In the genomic region with DNA sequence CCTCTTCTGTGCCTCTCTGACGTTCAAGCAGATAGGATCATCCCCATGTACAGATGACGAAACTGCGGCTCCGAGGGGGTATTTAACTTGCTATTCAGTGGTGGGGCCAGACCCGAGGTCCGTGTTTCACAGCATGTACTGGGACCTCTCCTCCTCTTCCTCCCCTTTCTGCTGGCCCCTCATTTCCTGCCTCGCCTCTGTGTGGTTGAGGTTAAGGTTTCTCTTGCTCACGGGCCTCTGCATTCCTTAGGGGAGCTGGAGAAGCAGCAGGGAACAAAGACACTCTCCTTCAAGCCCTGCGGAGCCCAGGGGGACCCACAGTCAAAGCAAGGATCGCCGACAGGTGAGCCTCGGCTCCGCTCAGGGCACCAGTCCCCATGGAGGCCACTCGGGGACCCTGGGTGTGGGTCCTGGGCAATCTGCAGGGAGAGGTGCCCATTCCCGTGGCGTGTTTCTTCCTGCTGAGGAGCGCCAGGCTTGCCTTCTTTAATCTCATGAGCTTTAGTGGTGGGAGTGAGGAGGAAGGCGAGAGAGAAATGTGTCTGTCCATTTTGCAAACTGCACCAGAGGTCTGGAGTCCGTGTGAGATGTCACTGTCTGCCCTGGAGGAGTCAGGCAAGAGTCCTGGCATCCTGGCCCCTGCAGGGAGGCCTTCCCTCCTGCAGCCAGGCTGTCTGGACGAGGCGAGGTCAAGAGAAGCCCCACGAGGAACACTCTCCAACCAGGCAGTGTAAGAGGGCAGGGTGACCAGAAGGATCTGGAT, we compare ENCODE assay signal across 18 cellular contexts. TPM values are rescaled to one million over a fixed set of nuclear protein-coding genes. Genes with fewer than 3 reads are reported as not detected.
DNase-seq lines count a peak whose midpoint lies in the region; ATAC-seq and TF ChIP-seq lines count a peak whose summit lies in the region.
"Had no signal": no experiment of that assay in that cellular context is flagged by ENCODE, and none has a peak within 500 bp of the region (broad histone marks: within the 10 kb centered on the region; RNA-seq: fewer than 3 reads in every experiment).

No MANE protein-coding gene starts in this region.

- TF ChIP-seq POLR2A in vagina (IDR thresholded peaks at IDR 0.05): no peak

- H3K4me1 ChIP-seq in NT2/D1 (ENCODE audit: insufficient read depth, insufficient read length) (peaks cover 66% of the 10 kb centered on the region), vagina (no peaks in the 10 kb centered on the region)
- H3K4me1 ChIP-seq: psoas muscle had no signal

- H3K4me3 Mint-ChIP-seq in activated naive CD4-positive, alpha-beta T cell treated with anti-CD3 and anti-CD28 coated beads, Interleukin-2, amount 10 ng/mL, durations not matched to agents 7 days and 5 days: no peak overlapping the region
- H3K4me3 Mint-ChIP-seq in endothelial cell (ENCODE audit: unreplicated experiment): peak overlapping the region; percentile 80
- H3K4me3 Mint-ChIP-seq: activated CD4-positive, alpha-beta memory T cell treated with anti-CD3 and anti-CD28 coated beads for 36 hours; CD8-positive, alpha-beta T cell had no signal

- no peaks in the 10 kb centered on the region for H3K27me3 ChIP-seq in NT2/D1 (ENCODE audit: insufficient read depth, insufficient read length)
- no peaks in the 10 kb centered on the region for H3K27me3 ChIP-seq in vagina
- H3K27me3 ChIP-seq: dorsolateral prefrontal cortex had no signal

- no peak for DNase-seq in activated naive CD4-positive, alpha-beta T cell treated with anti-CD3 and anti-CD28 coated beads, Interleukin-2, amount 10 ng/mL, durations not matched to agents 7 days and 5 days
- no peak for DNase-seq in activated naive CD4-positive, alpha-beta T cell treated with anti-CD3 and anti-CD28 coated beads, Interleukin-2, amount 50 U/mL, for 16 hours
- DNase-seq in NT2/D1 (ENCODE audit: low read depth, low spot score) (peak; percentile 44), endothelial cell (ENCODE audit: low spot score) (no peak), sciatic nerve (ENCODE audit: low spot score) (no peak), mucosa of gallbladder (ENCODE audit: low spot score) (no peak), vagina (ENCODE audit: extremely low spot score in 2 of 2) (no peak), NCI-H1694 treated with DMSO at 0.1 percent for 48 hours (lab: John Stamatoyannopoulos, UW) (no peak)
- DNase-seq: activated CD4-positive, alpha-beta memory T cell treated with anti-CD3 and anti-CD28 coated beads for 36 hours; CD8-positive, alpha-beta T cell; dorsolateral prefrontal cortex; psoas muscle; T1000 had no signal

- H3K36me3 ChIP-seq in NT2/D1 (ENCODE audit: insufficient read depth, insufficient read length, low read length) (no peaks in the 10 kb centered on the region), vagina (no peaks in the 10 kb centered on the region)
- H3K36me3 ChIP-seq: suprapubic skin had no signal

- H3K4me1 Mint-ChIP-seq in activated naive CD4-positive, alpha-beta T cell treated with anti-CD3 and anti-CD28 coated beads, Interleukin-2, amount 10 ng/mL, durations not matched to agents 7 days and 5 days: peaks cover 15% of the 10 kb centered on the region
- H3K4me1 Mint-ChIP-seq in endothelial cell (ENCODE audit: unreplicated experiment): peaks cover 62% of the 10 kb centered on the region

- H3K4me3 ChIP-seq in NT2/D1 (ENCODE audit: insufficient read length, low read depth) (no peak overlapping the region), vagina (no peak overlapping the region)
- H3K4me3 ChIP-seq: dorsolateral prefrontal cortex, psoas muscle, suprapubic skin had no signal

- no peak overlapping the region for H3K27ac ChIP-seq in vagina
- H3K27ac ChIP-seq: psoas muscle, suprapubic skin had no signal

- intact Hi-C loops in sciatic nerve (cut with DNase I) (no loop called here), vagina (cut with DNase I) (no loop called here)

- TF ChIP-seq CTCF in endothelial cell (IDR thresholded peaks at IDR 0.05; ENCODE audit: unreplicated experiment): no peak
- TF ChIP-seq CTCF in vagina (IDR thresholded peaks at IDR 0.05): no peak

- CTCF ChIA-PET in activated naive CD4-positive, alpha-beta T cell treated with anti-CD3 and anti-CD28 coated beads, Interleukin-2, amount 10 ng/mL, durations not matched to agents 7 days and 5 days (lab: Charles Lee): no interaction called here

- no peaks in the 10 kb centered on the region for H3K36me3 Mint-ChIP-seq in activated naive CD4-positive, alpha-beta T cell treated with anti-CD3 and anti-CD28 coated beads, Interleukin-2, amount 10 ng/mL, durations not matched to agents 7 days and 5 days
- H3K36me3 Mint-ChIP-seq in endothelial cell (ENCODE audit: low read depth, unreplicated experiment): peaks cover 10% of the 10 kb centered on the region
- H3K36me3 Mint-ChIP-seq: activated CD4-positive, alpha-beta memory T cell treated with anti-CD3 and anti-CD28 coated beads for 36 hours had no signal

- no peaks in the 10 kb centered on the region for H3K9me3 ChIP-seq in NT2/D1 (ENCODE audit: insufficient read depth, low read length)
- H3K9me3 ChIP-seq in vagina: no peaks in the 10 kb centered on the region
- H3K9me3 ChIP-seq: psoas muscle, suprapubic skin had no signal

- no peaks in the 10 kb centered on the region for H3K9me3 Mint-ChIP-seq in activated naive CD4-positive, alpha-beta T cell treated with anti-CD3 and anti-CD28 coated beads, Interleukin-2, amount 10 ng/mL, durations not matched to agents 7 days and 5 days
- H3K9me3 Mint-ChIP-seq in endothelial cell (ENCODE audit: unreplicated experiment): no peaks in the 10 kb centered on the region
- H3K9me3 Mint-ChIP-seq: activated CD4-positive, alpha-beta memory T cell treated with anti-CD3 and anti-CD28 coated beads for 36 hours; CD8-positive, alpha-beta T cell had no signal

- H3K27ac Mint-ChIP-seq in activated naive CD4-positive, alpha-beta T cell treated with anti-CD3 and anti-CD28 coated beads, Interleukin-2, amount 10 ng/mL, durations not matched to agents 7 days and 5 days: peak overlapping the region; percentile 62
- H3K27ac Mint-ChIP-seq in endothelial cell (ENCODE audit: unreplicated experiment): peak overlapping the region; percentile 58
- H3K27ac Mint-ChIP-seq: activated CD4-positive, alpha-beta memory T cell treated with anti-CD3 and anti-CD28 coated beads for 36 hours; CD8-positive, alpha-beta T cell had no signal

- H3K27me3 Mint-ChIP-seq in activated naive CD4-positive, alpha-beta T cell treated with anti-CD3 and anti-CD28 coated beads, Interleukin-2, amount 10 ng/mL, durations not matched to agents 7 days and 5 days: peaks cover 28% of the 10 kb centered on the region
- peaks cover 9% of the 10 kb centered on the region for H3K27me3 Mint-ChIP-seq in endothelial cell (ENCODE audit: unreplicated experiment)

- peak; percentile 16 for ATAC-seq in sciatic nerve
- ATAC-seq: CD8-positive, alpha-beta T cell; left lobe of liver; psoas muscle; Right ventricle myocardium inferior had no signal

- peak overlapping the region; percentile 12 for H3K9ac ChIP-seq in NT2/D1 (ENCODE audit: insufficient read length, low read depth)

RNA-seq across cellular contexts. Expression of a gene that starts 45.0 kb away (rescaled TPM):
- total RNA-seq in endothelial cell (ENCODE audit: unreplicated experiment) (0.26 TPM), sciatic nerve (0.40 TPM), mucosa of gallbladder (1.2 TPM), vagina (not detected)
- total RNA-seq: A673; CD8-positive, alpha-beta T cell; fibroblast of lung had no signal
